Comparison of ENCODE assay signal across 8 cellular contexts in the genomic region with DNA sequence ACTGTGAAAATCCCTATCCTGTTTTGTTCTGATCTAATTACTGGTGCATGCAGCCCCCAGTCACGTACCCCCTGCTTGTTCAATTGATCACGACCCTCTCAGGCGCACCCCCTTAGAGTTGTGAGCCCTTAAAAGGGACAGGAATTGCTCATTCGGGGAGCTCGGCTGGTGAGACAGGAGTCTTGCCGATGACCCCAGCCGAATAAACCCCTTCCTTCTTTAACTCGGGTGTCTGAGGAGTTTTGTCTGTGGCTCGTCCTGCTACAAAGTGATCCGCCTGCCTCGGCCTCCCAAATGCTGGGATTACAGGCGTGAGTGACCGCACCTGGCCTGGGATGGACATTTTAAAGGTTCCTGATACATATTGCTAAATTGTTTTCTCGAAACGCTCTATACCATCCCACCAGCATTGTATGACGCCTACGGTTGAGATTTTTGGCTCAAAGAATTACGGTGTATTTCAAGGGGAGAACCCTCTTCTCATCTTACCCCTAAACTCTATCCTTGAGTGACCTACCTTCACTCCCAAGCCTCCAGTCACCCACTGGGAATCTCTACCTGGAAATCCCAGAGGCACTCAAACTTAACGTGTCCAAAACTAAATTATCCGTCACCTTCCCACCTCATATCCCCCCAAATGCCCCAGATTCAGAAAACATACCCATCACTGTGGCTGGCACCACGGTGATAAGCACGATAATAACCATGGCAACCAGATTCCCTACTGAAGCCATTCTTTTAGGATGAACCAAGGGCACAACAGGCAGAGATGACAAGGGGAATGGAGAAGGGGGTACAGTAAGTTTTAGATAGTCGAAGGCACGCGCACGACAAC. TPM values are rescaled to one million over a fixed set of nuclear protein-coding genes. Genes with fewer than 3 reads are reported as not detected.
DNase-seq lines count a peak whose midpoint lies in the region; ATAC-seq and TF ChIP-seq lines count a peak whose summit lies in the region.

No MANE protein-coding gene starts in this region.

- H3K36me3 Mint-ChIP-seq in T-helper 17 cell (ENCODE audit: low read depth) = no peaks in the 10 kb centered on the region
- H3K36me3 Mint-ChIP-seq in stimulated activated memory B cell treated with anti-CD40 and anti-IgM and Interleukin-4, amounts not matched to agents 10 μg/mL and 1 μg/mL and 100 μg/mL, for 72 hours = peaks cover 18% of the 10 kb centered on the region

- peak; percentile 32 for DNase-seq in AG08396 (ENCODE audit: low spot score)
- no peak for DNase-seq in T-helper 17 cell
- no peak for DNase-seq in right atrium auricular region (ENCODE audit: low spot score)
- DNase-seq in putamen (ENCODE audit: low spot score) = no peak
- no peak for DNase-seq in NK-92 (lab: John Stamatoyannopoulos, UW; ENCODE audit: unreplicated experiment)
- no peak for DNase-seq in DMS 273 (lab: John Stamatoyannopoulos, UW; ENCODE audit: unreplicated experiment)

- peak overlapping the region; percentile 94 for H3K4me3 Mint-ChIP-seq in T-helper 17 cell
- H3K4me3 Mint-ChIP-seq in stimulated activated memory B cell treated with anti-CD40 and anti-IgM and Interleukin-4, amounts not matched to agents 10 μg/mL and 1 μg/mL and 100 μg/mL, for 72 hours = peak overlapping the region; percentile 83

- H3K27me3 Mint-ChIP-seq in T-helper 17 cell = no peaks in the 10 kb centered on the region
- H3K27me3 Mint-ChIP-seq in stimulated activated memory B cell treated with anti-CD40 and anti-IgM and Interleukin-4, amounts not matched to agents 10 μg/mL and 1 μg/mL and 100 μg/mL, for 72 hours = no peaks in the 10 kb centered on the region

- no peaks in the 10 kb centered on the region for H3K9me3 Mint-ChIP-seq in stimulated activated memory B cell treated with anti-CD40 and anti-IgM and Interleukin-4, amounts not matched to agents 10 μg/mL and 1 μg/mL and 100 μg/mL, for 72 hours

- no peak for TF ChIP-seq CTCF in right atrium auricular region (IDR thresholded peaks at IDR 0.05)

- ATAC-seq in GM21723 (IDR thresholded peaks at IDR 0.05; ENCODE audit: unreplicated experiment) = peak; percentile 9
- peak; percentile 35 for ATAC-seq in T-helper 17 cell
- ATAC-seq in stimulated activated memory B cell treated with anti-CD40 and anti-IgM and Interleukin-4, amounts not matched to agents 10 μg/mL and 1 μg/mL and 100 μg/mL, for 72 hours = no peak

- peak overlapping the region; percentile 94 for H3K27ac Mint-ChIP-seq in T-helper 17 cell
- peak overlapping the region; percentile 84 for H3K27ac Mint-ChIP-seq in stimulated activated memory B cell treated with anti-CD40 and anti-IgM and Interleukin-4, amounts not matched to agents 10 μg/mL and 1 μg/mL and 100 μg/mL, for 72 hours

- peak overlapping the region; percentile 48 to 68 for H3K4me3 ChIP-seq in right atrium auricular region

- H3K4me1 Mint-ChIP-seq in T-helper 17 cell = peaks cover 26% of the 10 kb centered on the region
- H3K4me1 Mint-ChIP-seq in stimulated activated memory B cell treated with anti-CD40 and anti-IgM and Interleukin-4, amounts not matched to agents 10 μg/mL and 1 μg/mL and 100 μg/mL, for 72 hours = peaks cover 29% of the 10 kb centered on the region

- H3K27ac ChIP-seq in right atrium auricular region = peak overlapping the region; percentile 87 to 88

- no peaks in the 10 kb centered on the region for H3K9me3 ChIP-seq in T-helper 17 cell (ENCODE audit: control insufficient read depth, low read length, poor library complexity, severe bottlenecking)
- no peaks in the 10 kb centered on the region for H3K9me3 ChIP-seq in right atrium auricular region

- H3K36me3 ChIP-seq in right atrium auricular region = no peaks in the 10 kb centered on the region

- H3K4me1 ChIP-seq in right atrium auricular region = peaks cover 0 to 18% of the 10 kb centered on the region in 2 donors

- no peaks in the 10 kb centered on the region for H3K27me3 ChIP-seq in right atrium auricular region

RNA-seq across cellular contexts. Expression of a gene that starts 0.8 kb away (rescaled TPM):
- total RNA-seq in T-helper 17 cell (10 to 100 TPM; 13.0 to 15.4 TPM), right atrium auricular region (10 to 100 TPM in 1 of 2 donors, 1 to 10 TPM in 1; 4.5 to 12.4 TPM)

RNA-seq across cellular contexts. Expression of a gene that starts 53.7 kb away (rescaled TPM):
- total RNA-seq in T-helper 17 cell (under 1 TPM in 1 of 2 donors, not detected in 1; 0.55 TPM), right atrium auricular region (10 to 100 TPM; 14.4 to 31.0 TPM)

Comparison
In these comparisons a context has a peak if more than half of its experiments do, and no peak if none do; other contexts are left out.
1. RNA of a gene that starts 53.7 kb away (total RNA-seq): 14.4 to 31.0 TPM in right atrium auricular region; 0.55 TPM in T-helper 17 cell; every median in the first group is over 4 times any median in the second.